ENCODE assay signal across 13 cellular contexts in the genomic region with DNA sequence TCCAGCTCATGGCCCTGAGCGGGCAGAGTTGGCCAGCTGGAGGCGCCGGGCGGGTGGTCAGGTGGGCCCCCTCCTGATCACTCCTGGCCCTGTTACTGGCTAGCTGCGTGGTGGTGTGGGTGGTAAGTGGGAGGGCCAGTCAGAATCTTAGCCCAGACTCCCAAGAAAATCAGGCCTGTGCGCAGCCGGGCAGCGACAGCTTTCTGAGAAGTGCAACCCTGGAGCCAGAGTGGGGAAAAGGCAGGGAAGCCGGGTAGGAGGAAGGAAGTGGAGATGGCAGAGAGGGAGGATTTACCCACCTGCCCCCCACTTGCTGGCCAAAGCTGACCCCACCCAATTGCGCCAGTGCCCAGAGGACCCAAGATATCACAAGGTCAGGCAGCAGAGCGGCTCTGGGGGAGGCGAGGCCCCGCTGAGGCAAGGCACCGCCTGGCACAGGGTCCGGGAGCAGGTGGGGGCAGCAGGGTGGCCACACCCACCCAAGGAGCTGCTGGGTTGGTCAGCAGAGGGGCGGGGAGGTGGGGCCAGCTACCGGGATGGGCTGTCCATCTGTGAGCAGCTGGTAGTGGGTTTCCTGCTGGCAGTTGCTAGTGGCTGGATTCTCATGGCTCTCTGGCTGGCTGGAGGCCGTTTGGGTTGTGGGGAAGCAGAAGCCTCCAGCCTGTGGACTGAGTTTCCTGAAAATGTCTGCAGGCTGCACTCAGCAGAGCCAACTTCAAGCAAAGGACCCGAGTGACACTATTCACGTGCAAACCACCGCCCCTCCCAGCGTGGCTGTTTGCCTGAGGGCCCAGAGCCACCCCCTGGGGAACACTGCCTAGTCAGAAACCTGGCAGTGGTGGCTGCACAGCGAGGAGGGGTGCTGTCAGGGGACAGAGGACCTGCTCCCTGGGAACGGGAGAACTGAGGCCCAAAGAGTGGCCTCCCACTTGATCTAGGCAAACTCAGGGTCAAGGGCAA.
A peak's percentile ranks its signal among the peaks of the same experiment; 100 is the strongest.
DNase-seq lines count a peak whose midpoint lies in the region; ATAC-seq and TF ChIP-seq lines count a peak whose summit lies in the region.
"Had no signal": no experiment of that assay in that cellular context is flagged by ENCODE, and none has a peak within 500 bp of the region (broad histone marks: within the 10 kb centered on the region; RNA-seq: fewer than 3 reads in every experiment).

No MANE protein-coding gene starts in this region.

- H3K36me3 Mint-ChIP-seq in nephron progenitor cell (ENCODE audit: low read depth): peaks cover 9% of the 10 kb centered on the region

- H3K27me3 ChIP-seq in BLaER1 treated with 17β-estradiol and CSF1 and Interleukin-3, amounts not matched to agents 10 nM and 100 nM: no peaks in the 10 kb centered on the region; a peak in 1 of 22 replicates
- no peaks in the 10 kb centered on the region for H3K27me3 ChIP-seq in adrenal gland
- H3K27me3 ChIP-seq: dorsolateral prefrontal cortex had no signal

- no peaks in the 10 kb centered on the region for H3K9me3 ChIP-seq in BLaER1 treated with 17β-estradiol and CSF1 and Interleukin-3, amounts not matched to agents 10 nM and 100 nM (replicated peaks in 1 of 11)
- no peaks in the 10 kb centered on the region for H3K9me3 ChIP-seq in adrenal gland (replicated peaks in 1 of 3)
- H3K9me3 ChIP-seq: mucosa of descending colon had no signal

- peak overlapping the region; percentile 62 to 86 (median 75) for H3K4me2 ChIP-seq in BLaER1 treated with 17β-estradiol and CSF1 and Interleukin-3, amounts not matched to agents 10 nM and 100 nM

- intact Hi-C loops in adrenal gland (cut with DNase I): no loop called here

- H3K4me1 Mint-ChIP-seq in nephron progenitor cell: peaks cover 46% of the 10 kb centered on the region

- DNase-seq in NCI-H1092 treated with DMSO at 0.1 percent for 48 hours (lab: John Stamatoyannopoulos, UW) (peak; percentile 27), caudate nucleus (lab: John Stamatoyannopoulos, UW) (peak in 18 of 61 donors; percentile 9 to 63 (median 25)), nephron progenitor cell (peak; percentile 52), adrenal gland (no peak)
- DNase-seq in activated CD4-positive, CD25-positive, alpha-beta regulatory T cell treated with anti-CD3 and anti-CD28 coated beads, Interleukin-2, amount 50 U/mL, for 72 hours: no peak
- DNase-seq in stimulated activated naive CD4-positive, alpha-beta T cell treated with Interleukin-2 at 50 U/mL for 16 hours (lab: John Stamatoyannopoulos, UW): no peak
- DNase-seq: activated CD4-positive, alpha-beta T cell treated with anti-CD3 and anti-CD28 coated beads, Interleukin-2, amount 50 U/mL, for 1 hour; activated naive CD4-positive, alpha-beta T cell treated with anti-CD3 and anti-CD28 coated beads, Interleukin-2, amount 50 U/mL, for 16 hours; NCI-H1694 had no signal

- H3K27ac Mint-ChIP-seq in nephron progenitor cell: peak overlapping the region; percentile 77

- H3K9ac ChIP-seq in BLaER1 treated with 17β-estradiol and CSF1 and Interleukin-3, amounts not matched to agents 10 nM and 100 nM: peak overlapping the region in 6 of 11 experiments; percentile 16 to 57 (median 28); a peak in 10 of 22 replicates

- H3K27me3 Mint-ChIP-seq in nephron progenitor cell (ENCODE audit: low read depth, poor library complexity): peaks cover 3% of the 10 kb centered on the region

- no peaks in the 10 kb centered on the region for H3K36me3 ChIP-seq in BLaER1 treated with 17β-estradiol and CSF1 and Interleukin-3, amounts not matched to agents 10 nM and 100 nM
- no peaks in the 10 kb centered on the region for H3K36me3 ChIP-seq in adrenal gland (replicated peaks in 1 of 2)

- no peaks in the 10 kb centered on the region for H3K9me3 Mint-ChIP-seq in nephron progenitor cell

- 0 out of 20 replicates have a peak overlapping the region, but pooled peaks of 1 of the 10 experiments have one; percentile 7 for H3K4me3 ChIP-seq in BLaER1 treated with 17β-estradiol and CSF1 and Interleukin-3, amounts not matched to agents 10 nM and 100 nM
- H3K4me3 ChIP-seq in adrenal gland: no peak overlapping the region
- H3K4me3 ChIP-seq: mucosa of descending colon had no signal

- TF ChIP-seq POLR2A in adrenal gland (IDR thresholded peaks at IDR 0.05): no peak

- peaks cover 0 to 20% (median 0%) of the 10 kb centered on the region in 11 experiments; a peak in 2 of 22 replicates for H4K20me1 ChIP-seq in BLaER1 treated with 17β-estradiol and CSF1 and Interleukin-3, amounts not matched to agents 10 nM and 100 nM

- peak overlapping the region in 3 of 11 experiments; percentile 1 to 10 (median 9); a peak in 2 of 22 replicates for H3K27ac ChIP-seq in BLaER1 treated with 17β-estradiol and CSF1 and Interleukin-3, amounts not matched to agents 10 nM and 100 nM
- H3K27ac ChIP-seq in caudate nucleus (ENCODE audit: low read depth, low read length) (peak overlapping the region; percentile 87), adrenal gland (no peak overlapping the region)

- peaks cover 12 to 38% (median 30%) of the 10 kb centered on the region in 10 experiments; a peak in 19 of 20 replicates for H3K4me1 ChIP-seq in BLaER1 treated with 17β-estradiol and CSF1 and Interleukin-3, amounts not matched to agents 10 nM and 100 nM
- no peaks in the 10 kb centered on the region for H3K4me1 ChIP-seq in adrenal gland (replicated peaks in 1 of 2)

- TF ChIP-seq CTCF in nephron progenitor cell (IDR thresholded peaks at IDR 0.05): no peak
- TF ChIP-seq CTCF in adrenal gland (IDR thresholded peaks at IDR 0.05): no peak

- no peak for ATAC-seq in HG02938 (IDR thresholded peaks at IDR 0.05; ENCODE audit: unreplicated experiment)
- ATAC-seq: mucosa of descending colon had no signal

- no peak overlapping the region for H3K4me3 Mint-ChIP-seq in nephron progenitor cell

- WGBS in adrenal gland, 4 donors: 55 to 72% (median 61%) methylated on average over 8 to 24 of the region's 24 CpGs

Comparison
In these comparisons a context has a peak if more than half of its experiments do, and no peak if none do; other contexts are left out.
1. DNase-seq: peak in NCI-H1092 treated with DMSO at 0.1 percent for 48 hours (single experiment) and nephron progenitor cell (single experiment); none in adrenal gland (0 of 7), activated CD4-positive, CD25-positive, alpha-beta regulatory T cell treated with anti-CD3 and anti-CD28 coated beads, Interleukin-2, amount 50 U/mL, for 72 hours (single experiment) and stimulated activated naive CD4-positive, alpha-beta T cell treated with Interleukin-2 at 50 U/mL for 16 hours (single experiment).